12 cellular contexts compared by ENCODE assay signal in the genomic region with DNA sequence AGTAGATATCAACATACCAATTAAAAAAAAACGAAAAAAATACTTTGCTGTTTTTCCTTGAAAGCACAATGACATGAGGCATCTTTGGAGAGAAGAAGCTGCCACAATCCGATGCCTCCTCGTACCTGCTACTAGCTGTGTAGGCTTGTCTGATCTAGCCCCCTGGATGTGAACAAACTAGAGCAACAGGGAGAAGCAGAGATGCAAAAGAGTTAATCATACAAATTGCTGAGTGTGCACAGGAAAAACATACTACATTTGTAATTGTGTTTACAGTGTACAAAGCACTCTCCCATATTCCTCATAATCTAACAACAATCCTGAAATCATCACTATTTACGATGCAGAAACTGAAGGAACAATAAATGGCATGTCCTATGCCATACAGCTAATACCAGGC.
DNase-seq lines count a peak whose midpoint lies in the region; ATAC-seq and TF ChIP-seq lines count a peak whose summit lies in the region.
"Had no signal": no experiment of that assay in that cellular context is flagged by ENCODE, and none has a peak within 500 bp of the region (broad histone marks: within the 10 kb centered on the region; RNA-seq: fewer than 3 reads in every experiment).

No MANE protein-coding gene starts in this region.

- ATAC-seq in activated B cell treated with CpG ODN at 0.5 μM for 24 hours (ENCODE audit: low read depth) (no peak), HG03378 (IDR thresholded peaks at IDR 0.05; ENCODE audit: unreplicated experiment) (no peak), HG03135 (IDR thresholded peaks at IDR 0.05; ENCODE audit: unreplicated experiment) (no peak)
- ATAC-seq: SK-N-SH treated with all-trans-retinoic acid at 6 μM for 48 hours had no signal

- H3K36me3 ChIP-seq in stomach: no peaks in the 10 kb centered on the region

- no peaks in the 10 kb centered on the region for H3K9me3 ChIP-seq in stomach

- H3K4me3 ChIP-seq in stomach: no peak overlapping the region

- WGBS in stomach, 5 donors: 71 to 79% (median 76%) methylated on average over 4 of the region's 4 CpGs

- no peak for DNase-seq in T-helper 2 cell treated with Interferon-gamma antibody and Interleukin-4, amounts not matched to agents 5 μg/mL and 100 μg/mL, for 36 hours (ENCODE audit: low spot score)
- DNase-seq in T-helper 2 cell (no peak), activated B cell treated with CpG ODN at 0.5 μM for 24 hours (no peak), immature natural killer cell (no peak), stomach (no peak), cortex of kidney (lab: John Stamatoyannopoulos, UW) (no peak)
- DNase-seq: activated CD4-positive, alpha-beta T cell treated with anti-CD3 and anti-CD28 coated beads, Interleukin-2, amount 50 U/mL, for 4 hours; DND-41; NCI-H526 treated with DMSO at 0.1 percent for 48 hours had no signal

- no peaks in the 10 kb centered on the region for H3K27me3 Mint-ChIP-seq in T-helper 2 cell treated with Interferon-gamma antibody and Interleukin-4, amounts not matched to agents 5 μg/mL and 100 μg/mL, for 36 hours (ENCODE audit: low read depth)
- no peaks in the 10 kb centered on the region for H3K27me3 Mint-ChIP-seq in activated B cell treated with CpG ODN at 0.5 μM for 24 hours
- peaks cover 0 to 7% (median 2%) of the 10 kb centered on the region in 3 donors for H3K27me3 Mint-ChIP-seq in immature natural killer cell (ENCODE audit: low read depth in 3 of 3)

- TF ChIP-seq CTCF in activated B cell treated with CpG ODN at 0.5 μM for 24 hours (IDR thresholded peaks at IDR 0.05): no peak
- TF ChIP-seq CTCF in stomach (IDR thresholded peaks at IDR 0.05): no peak

- no peaks in the 10 kb centered on the region for H3K36me3 Mint-ChIP-seq in T-helper 2 cell treated with Interferon-gamma antibody and Interleukin-4, amounts not matched to agents 5 μg/mL and 100 μg/mL, for 36 hours (ENCODE audit: low read depth)
- H3K36me3 Mint-ChIP-seq in activated B cell treated with CpG ODN at 0.5 μM for 24 hours (ENCODE audit: low read depth) (no peaks in the 10 kb centered on the region), immature natural killer cell (no peaks in the 10 kb centered on the region)

- POLR2A ChIA-PET in activated B cell treated with CpG ODN at 0.5 μM for 24 hours (lab: Charles Lee): interaction anchor here (0.6 to 3.3 kb wide), 6 partner anchors 11 to 495 kb away, joined by 3 to 42 read pairs (median 4); a partner anchor contains a TSS

- H3K27ac ChIP-seq in stomach: peak overlapping the region in 4 of 5 donors; percentile 64 to 81 (median 74)

- H3K27me3 ChIP-seq in stomach: no peaks in the 10 kb centered on the region

- peaks cover 15 to 28% (median 21%) of the 10 kb centered on the region in 4 donors for H3K4me1 ChIP-seq in stomach

- no peak for TF ChIP-seq POLR2A in stomach (IDR thresholded peaks at IDR 0.05)

- H3K9me3 Mint-ChIP-seq in T-helper 2 cell treated with Interferon-gamma antibody and Interleukin-4, amounts not matched to agents 5 μg/mL and 100 μg/mL, for 36 hours: peaks cover 6% of the 10 kb centered on the region
- H3K9me3 Mint-ChIP-seq in activated B cell treated with CpG ODN at 0.5 μM for 24 hours (peaks cover 5% of the 10 kb centered on the region), immature natural killer cell (no peaks in the 10 kb centered on the region)

- peak overlapping the region; percentile 74 for H3K27ac Mint-ChIP-seq in T-helper 2 cell treated with Interferon-gamma antibody and Interleukin-4, amounts not matched to agents 5 μg/mL and 100 μg/mL, for 36 hours
- H3K27ac Mint-ChIP-seq in activated B cell treated with CpG ODN at 0.5 μM for 24 hours: peak overlapping the region; percentile 98
- H3K27ac Mint-ChIP-seq in immature natural killer cell: peak overlapping the region; percentile 68 to 91 (median 79)

- CTCF ChIA-PET in activated B cell treated with CpG ODN at 0.5 μM for 24 hours (lab: Charles Lee): interaction anchor here (1.0 to 2.3 kb wide), 3 partner anchors 11 to 387 kb away, joined by 3 to 28 read pairs (median 4); no protein-coding TSS in a partner anchor

- peaks cover 46% of the 10 kb centered on the region for H3K4me1 Mint-ChIP-seq in T-helper 2 cell treated with Interferon-gamma antibody and Interleukin-4, amounts not matched to agents 5 μg/mL and 100 μg/mL, for 36 hours (ENCODE audit: low read depth)
- H3K4me1 Mint-ChIP-seq in activated B cell treated with CpG ODN at 0.5 μM for 24 hours: peaks cover 80% of the 10 kb centered on the region
- H3K4me1 Mint-ChIP-seq in immature natural killer cell: peaks cover 29 to 52% of the 10 kb centered on the region in 2 donors

- peak overlapping the region; percentile 28 for H3K4me3 Mint-ChIP-seq in T-helper 2 cell treated with Interferon-gamma antibody and Interleukin-4, amounts not matched to agents 5 μg/mL and 100 μg/mL, for 36 hours
- H3K4me3 Mint-ChIP-seq in activated B cell treated with CpG ODN at 0.5 μM for 24 hours (peak overlapping the region; percentile 60), immature natural killer cell (no peak overlapping the region)

- TF ChIP-seq EP300 in stomach (IDR thresholded peaks at IDR 0.05): no peak

- intact Hi-C loops in activated B cell treated with CpG ODN at 0.5 μM for 24 hours (cut with micrococcal nuclease): loop anchor here (1.0 to 10.0 kb wide), 4 partner anchors 8 to 648 kb away; no protein-coding TSS in a partner anchor
- intact Hi-C loops in stomach (cut with DNase I; ENCODE audit: low total_unique reads): no loop called here

Comparison
In these comparisons a context has a peak if more than half of its experiments do, and no peak if none do; other contexts are left out.
1. H3K4me3 Mint-ChIP-seq: peak in T-helper 2 cell treated with Interferon-gamma antibody and Interleukin-4, amounts not matched to agents 5 μg/mL and 100 μg/mL, for 36 hours (single experiment) and activated B cell treated with CpG ODN at 0.5 μM for 24 hours (single experiment); none in immature natural killer cell (0 of 5).
2. Peak in every context shown above with its lines, with median percentiles within 50 percentile points of each other: H3K27ac Mint-ChIP-seq.